1 cellular context compared by ENCODE assay signal in the genomic region with DNA sequence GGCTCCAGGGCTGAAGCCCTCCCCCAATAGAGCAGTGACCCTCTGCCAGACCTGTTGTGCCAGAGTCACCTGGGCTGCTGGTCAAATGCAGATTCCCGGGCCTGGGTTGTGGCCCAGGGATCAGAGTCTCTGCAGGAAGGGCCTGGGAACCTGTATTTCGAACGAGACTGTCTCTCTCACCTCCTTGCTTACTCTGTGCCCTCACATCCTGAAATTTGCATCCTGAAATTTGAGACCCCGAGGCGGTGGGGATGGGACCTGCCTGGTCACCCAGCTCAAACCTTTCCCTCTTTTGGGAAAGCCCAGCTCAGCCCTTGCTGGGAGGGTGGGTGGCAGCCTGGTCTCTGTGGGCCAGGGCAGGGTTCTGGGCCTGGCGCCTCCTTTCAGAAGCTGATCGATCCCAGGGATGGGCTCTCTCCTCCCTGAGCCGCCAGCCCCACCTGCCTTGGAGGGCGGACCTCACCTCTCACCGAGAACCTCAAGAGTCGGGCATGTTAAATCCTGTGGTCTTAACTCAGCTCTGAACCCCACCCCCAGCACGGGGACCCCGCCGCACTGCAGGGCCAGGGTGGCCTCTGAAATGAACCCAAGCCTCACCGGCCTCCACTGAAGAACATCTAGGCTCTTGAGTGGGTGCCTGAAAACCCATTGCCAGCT.
TF ChIP-seq lines count a peak whose summit lies in the region.

No MANE protein-coding gene starts in this region.

TF ChIP-seq in GM23338, 12 proteins besides CTCF, POLR2A, EP300 and RAD21 (continued from another document):
- TF ChIP-seq ETS1 (IDR thresholded peaks at IDR 0.05) (no peak), CREB1 (CRISPR knock-in tag; IDR thresholded peaks at IDR 0.05; ENCODE audit: low read depth) (no peak), EZH2 (IDR thresholded peaks at IDR 0.05; ENCODE audit: low read depth, unreplicated experiment) (no peak), ZNF114 (CRISPR knock-in tag; IDR thresholded peaks at IDR 0.05) (no peak), POLR2AphosphoS5 (IDR thresholded peaks at IDR 0.05; ENCODE audit: low read depth) (no peak), ZNF331 (CRISPR knock-in tag; IDR thresholded peaks at IDR 0.05; ENCODE audit: low read depth) (no peak), NANOG (IDR thresholded peaks at IDR 0.05; ENCODE audit: borderline replicate concordance) (no peak)
- TF ChIP-seq, protein P1, sequence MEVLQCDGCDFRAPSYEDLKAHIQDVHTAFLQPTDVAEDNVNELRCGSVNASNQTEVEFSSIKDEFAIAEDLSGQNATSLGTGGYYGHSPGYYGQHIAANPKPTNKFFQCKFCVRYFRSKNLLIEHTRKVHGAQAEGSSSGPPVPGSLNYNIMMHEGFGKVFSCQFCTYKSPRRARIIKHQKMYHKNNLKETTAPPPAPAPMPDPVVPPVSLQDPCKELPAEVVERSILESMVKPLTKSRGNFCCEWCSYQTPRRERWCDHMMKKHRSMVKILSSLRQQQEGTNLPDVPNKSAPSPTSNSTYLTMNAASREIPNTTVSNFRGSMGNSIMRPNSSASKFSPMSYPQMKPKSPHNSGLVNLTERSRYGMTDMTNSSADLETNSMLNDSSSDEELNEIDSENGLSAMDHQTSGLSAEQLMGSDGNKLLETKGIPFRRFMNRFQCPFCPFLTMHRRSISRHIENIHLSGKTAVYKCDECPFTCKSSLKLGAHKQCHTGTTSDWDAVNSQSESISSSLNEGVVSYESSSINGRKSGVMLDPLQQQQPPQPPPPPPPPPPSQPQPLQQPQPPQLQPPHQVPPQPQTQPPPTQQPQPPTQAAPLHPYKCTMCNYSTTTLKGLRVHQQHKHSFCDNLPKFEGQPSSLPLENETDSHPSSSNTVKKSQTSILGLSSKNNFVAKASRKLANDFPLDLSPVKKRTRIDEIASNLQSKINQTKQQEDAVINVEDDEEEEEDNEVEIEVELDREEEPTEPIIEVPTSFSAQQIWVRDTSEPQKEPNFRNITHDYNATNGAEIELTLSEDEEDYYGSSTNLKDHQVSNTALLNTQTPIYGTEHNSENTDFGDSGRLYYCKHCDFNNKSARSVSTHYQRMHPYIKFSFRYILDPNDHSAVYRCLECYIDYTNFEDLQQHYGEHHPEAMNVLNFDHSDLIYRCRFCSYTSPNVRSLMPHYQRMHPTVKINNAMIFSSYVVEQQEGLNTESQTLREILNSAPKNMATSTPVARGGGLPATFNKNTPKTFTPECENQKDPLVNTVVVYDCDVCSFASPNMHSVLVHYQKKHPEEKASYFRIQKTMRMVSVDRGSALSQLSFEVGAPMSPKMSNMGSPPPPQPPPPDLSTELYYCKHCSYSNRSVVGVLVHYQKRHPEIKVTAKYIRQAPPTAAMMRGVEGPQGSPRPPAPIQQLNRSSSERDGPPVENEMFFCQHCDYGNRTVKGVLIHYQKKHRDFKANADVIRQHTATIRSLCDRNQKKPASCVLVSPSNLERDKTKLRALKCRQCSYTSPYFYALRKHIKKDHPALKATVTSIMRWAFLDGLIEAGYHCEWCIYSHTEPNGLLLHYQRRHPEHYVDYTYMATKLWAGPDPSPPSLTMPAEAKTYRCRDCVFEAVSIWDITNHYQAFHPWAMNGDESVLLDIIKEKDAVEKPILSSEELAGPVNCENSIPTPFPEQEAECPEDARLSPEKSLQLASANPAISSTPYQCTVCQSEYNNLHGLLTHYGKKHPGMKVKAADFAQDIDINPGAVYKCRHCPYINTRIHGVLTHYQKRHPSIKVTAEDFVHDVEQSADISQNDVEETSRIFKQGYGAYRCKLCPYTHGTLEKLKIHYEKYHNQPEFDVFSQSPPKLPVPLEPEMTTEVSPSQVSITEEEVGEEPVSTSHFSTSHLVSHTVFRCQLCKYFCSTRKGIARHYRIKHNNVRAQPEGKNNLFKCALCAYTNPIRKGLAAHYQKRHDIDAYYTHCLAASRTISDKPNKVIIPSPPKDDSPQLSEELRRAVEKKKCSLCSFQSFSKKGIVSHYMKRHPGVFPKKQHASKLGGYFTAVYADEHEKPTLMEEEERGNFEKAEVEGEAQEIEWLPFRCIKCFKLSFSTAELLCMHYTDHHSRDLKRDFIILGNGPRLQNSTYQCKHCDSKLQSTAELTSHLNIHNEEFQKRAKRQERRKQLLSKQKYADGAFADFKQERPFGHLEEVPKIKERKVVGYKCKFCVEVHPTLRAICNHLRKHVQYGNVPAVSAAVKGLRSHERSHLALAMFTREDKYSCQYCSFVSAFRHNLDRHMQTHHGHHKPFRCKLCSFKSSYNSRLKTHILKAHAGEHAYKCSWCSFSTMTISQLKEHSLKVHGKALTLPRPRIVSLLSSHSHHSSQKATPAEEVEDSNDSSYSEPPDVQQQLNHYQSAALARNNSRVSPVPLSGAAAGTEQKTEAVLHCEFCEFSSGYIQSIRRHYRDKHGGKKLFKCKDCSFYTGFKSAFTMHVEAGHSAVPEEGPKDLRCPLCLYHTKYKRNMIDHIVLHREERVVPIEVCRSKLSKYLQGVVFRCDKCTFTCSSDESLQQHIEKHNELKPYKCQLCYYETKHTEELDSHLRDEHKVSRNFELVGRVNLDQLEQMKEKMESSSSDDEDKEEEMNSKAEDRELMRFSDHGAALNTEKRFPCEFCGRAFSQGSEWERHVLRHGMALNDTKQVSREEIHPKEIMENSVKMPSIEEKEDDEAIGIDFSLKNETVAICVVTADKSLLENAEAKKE (CRISPR knock-in tag; IDR thresholded peaks at IDR 0.05): no peak
TF ChIP-seq in GM23338: peak in this region for 0.
